In the genomic region with DNA sequence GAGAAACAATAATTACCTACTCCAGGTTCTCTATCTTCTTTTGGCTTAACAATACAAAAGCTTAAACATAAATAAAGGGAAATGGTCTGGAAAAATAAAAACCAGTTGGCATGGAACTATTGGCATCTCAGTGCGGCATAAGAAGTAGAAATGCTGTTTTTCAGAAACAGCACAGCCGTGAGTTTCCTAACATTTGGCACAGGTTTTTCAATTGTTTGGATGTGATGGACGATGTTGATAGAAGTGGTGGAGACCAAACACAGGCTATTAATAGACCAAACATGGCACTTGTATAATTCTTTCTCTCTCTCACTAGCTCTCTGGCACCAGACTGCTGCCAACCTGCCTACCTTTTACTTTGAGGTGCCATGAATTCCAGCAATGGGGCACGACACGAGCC, we compare ENCODE assay signal across 23 cellular contexts. TPM values are rescaled to one million over a fixed set of nuclear protein-coding genes. Genes with fewer than 3 reads are reported as not detected.
"Had no signal": no experiment of that assay in that cellular context is flagged by ENCODE, and none has a peak within 500 bp of the region (broad histone marks: within the 10 kb centered on the region; RNA-seq: fewer than 3 reads in every experiment).

No MANE protein-coding gene starts in this region.

- H3K4me1 ChIP-seq: adrenal gland, breast epithelium had no signal

- H3K27ac ChIP-seq: adrenal gland, Peyer's patch, RWPE1, SJCRH30 had no signal

- DNase-seq: activated CD4-positive, alpha-beta T cell treated with anti-CD3 and anti-CD28 coated beads for 48 hours; activated CD4-positive, alpha-beta T cell treated with anti-CD3 and anti-CD28 coated beads, Interleukin-2, amount 50 U/mL, for 4 hours; activated CD4-positive, CD25-positive, alpha-beta regulatory T cell treated with anti-CD3 and anti-CD28 coated beads, Interleukin-2, amount 50 U/mL, for 72 hours; activated CD8-positive, alpha-beta memory T cell treated with anti-CD3 and anti-CD28 coated beads, Interleukin-2, amount 50 U/mL, for 48 hours; activated CD8-positive, alpha-beta T cell treated with anti-CD3 and anti-CD28 coated beads, Interleukin-2, amount 10 ng/mL, durations not matched to agents 7 days and 5 days; activated naive CD4-positive, alpha-beta T cell treated with anti-CD3 and anti-CD28 coated beads, Interleukin-2, amount 50 U/mL, for 16 hours; activated naive CD8-positive, alpha-beta T cell treated with anti-CD3 and anti-CD28 coated beads, Interleukin-2, amount 10 ng/mL, durations not matched to agents 7 days and 5 days; activated T-cell treated with anti-CD3 and anti-CD28 coated beads, Interleukin-2, amount 50 U/mL, for 1 hour; adrenal gland; KG1; NCI-H1048; NCI-H146; NCI-H187 treated with DMSO at 0.1 percent for 48 hours; NCI-H2081 treated with DMSO at 0.1 percent for 48 hours; NCI-H526; NCI-H82; Peyer's patch; Right ventricle myocardium superior; SJCRH30; SK-N-SH; T-helper 1 cell had no signal

- H3K27ac Mint-ChIP-seq: activated CD8-positive, alpha-beta T cell treated with anti-CD3 and anti-CD28 coated beads, Interleukin-2, amount 10 ng/mL, durations not matched to agents 7 days and 5 days; activated naive CD8-positive, alpha-beta T cell treated with anti-CD3 and anti-CD28 coated beads, Interleukin-2, amount 10 ng/mL, durations not matched to agents 7 days and 5 days had no signal

- H3K9me3 ChIP-seq: adrenal gland, breast epithelium, Peyer's patch, SJCRH30, SK-N-SH had no signal

- ATAC-seq: activated CD8-positive, alpha-beta T cell treated with anti-CD3 and anti-CD28 coated beads, Interleukin-2, amount 10 ng/mL, durations not matched to agents 7 days and 5 days had no signal

- H3K9me3 Mint-ChIP-seq: activated naive CD8-positive, alpha-beta T cell treated with anti-CD3 and anti-CD28 coated beads, Interleukin-2, amount 10 ng/mL, durations not matched to agents 7 days and 5 days had no signal

- H3K4me3 ChIP-seq: adrenal gland, breast epithelium, Peyer's patch, SJCRH30 had no signal

- H3K27me3 ChIP-seq: adrenal gland, breast epithelium, Peyer's patch, SJCRH30 had no signal

- H3K36me3 ChIP-seq: adrenal gland, breast epithelium, Peyer's patch had no signal

- H3K36me3 Mint-ChIP-seq: activated naive CD8-positive, alpha-beta T cell treated with anti-CD3 and anti-CD28 coated beads, Interleukin-2, amount 10 ng/mL, durations not matched to agents 7 days and 5 days had no signal

- H3K4me3 Mint-ChIP-seq: activated CD8-positive, alpha-beta T cell treated with anti-CD3 and anti-CD28 coated beads, Interleukin-2, amount 10 ng/mL, durations not matched to agents 7 days and 5 days; activated naive CD8-positive, alpha-beta T cell treated with anti-CD3 and anti-CD28 coated beads, Interleukin-2, amount 10 ng/mL, durations not matched to agents 7 days and 5 days had no signal

- H3K4me2 ChIP-seq: SK-N-SH had no signal

- H3K9ac ChIP-seq: SK-N-SH had no signal

RNA-seq across cellular contexts. Expression of a gene that starts 36.2 kb away (rescaled TPM):
- total RNA-seq: activated CD8-positive, alpha-beta T cell treated with anti-CD3 and anti-CD28 coated beads, Interleukin-2, amount 10 ng/mL, durations not matched to agents 7 days and 5 days had no signal
